In the genomic region with DNA sequence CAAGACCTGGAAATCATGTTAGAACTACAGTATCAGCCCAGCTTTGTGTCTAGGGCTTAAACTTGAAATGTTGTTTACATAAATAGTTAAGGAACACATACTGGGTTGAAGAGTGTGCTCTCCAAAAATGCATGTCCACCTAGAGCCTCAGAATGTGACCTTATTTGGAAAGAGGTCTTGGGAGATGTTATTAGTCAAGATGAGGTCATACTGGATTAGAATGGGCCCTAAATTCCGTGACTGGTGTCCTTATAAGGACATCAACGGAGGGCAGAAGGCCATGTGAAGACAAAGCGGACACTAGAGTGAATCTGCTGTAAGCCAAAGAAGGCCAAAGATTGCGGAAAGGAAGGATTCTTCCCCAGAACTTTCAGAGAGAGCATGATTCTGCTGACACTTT, we compare ENCODE assay signal across 15 cellular contexts.
DNase-seq lines count a peak whose midpoint lies in the region; ATAC-seq and TF ChIP-seq lines count a peak whose summit lies in the region.
"Had no signal": no experiment of that assay in that cellular context is flagged by ENCODE, and none has a peak within 500 bp of the region (broad histone marks: within the 10 kb centered on the region; RNA-seq: fewer than 3 reads in every experiment).

No MANE protein-coding gene starts in this region.

- H3K36me3 Mint-ChIP-seq in neural crest cell (ENCODE audit: low read depth), result no peaks in the 10 kb centered on the region
- peaks cover 0 to 5% (median 2%) of the 10 kb centered on the region in 3 donors for H3K36me3 Mint-ChIP-seq in naive thymus-derived CD8-positive, alpha-beta T cell
- H3K36me3 Mint-ChIP-seq in endothelial cell (ENCODE audit: low read depth, unreplicated experiment), result no peaks in the 10 kb centered on the region

- POLR2A ChIA-PET in naive thymus-derived CD8-positive, alpha-beta T cell (lab: Charles Lee), result no interaction called here

- no peak overlapping the region for H3K4me3 ChIP-seq in choroid plexus epithelial cell (ENCODE audit: low read depth, low read length)
- H3K4me3 ChIP-seq: hepatocyte had no signal

- no peak for ATAC-seq in HG03135 (IDR thresholded peaks at IDR 0.05; ENCODE audit: unreplicated experiment)
- no peak for ATAC-seq in naive thymus-derived CD8-positive, alpha-beta T cell
- ATAC-seq: activated T-cell treated with anti-CD3 and anti-CD28 coated beads, Interleukin-2, amount 50 U/mL, for 72 hours; stimulated activated naive CD8-positive, alpha-beta T cell treated with anti-CD3 and anti-CD28 coated beads, Interleukin-15, amount 100 ng/mL, for 72 hours had no signal

- H3K27ac Mint-ChIP-seq in neural crest cell (ENCODE audit: unreplicated experiment), result peak overlapping the region; percentile 58
- H3K27ac Mint-ChIP-seq in naive thymus-derived CD8-positive, alpha-beta T cell, result peak overlapping the region in 1 of 10 donors; percentile 41
- H3K27ac Mint-ChIP-seq in endothelial cell (ENCODE audit: unreplicated experiment), result no peak overlapping the region
- H3K27ac Mint-ChIP-seq: activated CD4-positive, alpha-beta T cell treated with anti-CD3 and anti-CD28 coated beads, Interleukin-2, amount 10 ng/mL, durations not matched to agents 7 days and 5 days; activated T-cell treated with anti-CD3 and anti-CD28 coated beads, Interleukin-2, amount 50 U/mL, for 72 hours; endodermal cell had no signal

- H3K9me3 Mint-ChIP-seq in neural crest cell, result peaks cover 2% of the 10 kb centered on the region
- no peaks in the 10 kb centered on the region for H3K9me3 Mint-ChIP-seq in naive thymus-derived CD8-positive, alpha-beta T cell
- H3K9me3 Mint-ChIP-seq in endothelial cell (ENCODE audit: unreplicated experiment), result no peaks in the 10 kb centered on the region
- H3K9me3 Mint-ChIP-seq: activated CD4-positive, alpha-beta T cell treated with anti-CD3 and anti-CD28 coated beads, Interleukin-2, amount 10 ng/mL, durations not matched to agents 7 days and 5 days; activated T-cell treated with anti-CD3 and anti-CD28 coated beads, Interleukin-2, amount 50 U/mL, for 72 hours; endodermal cell; stimulated activated naive CD8-positive, alpha-beta T cell treated with anti-CD3 and anti-CD28 coated beads, Interleukin-15, amount 100 ng/mL, for 72 hours had no signal

- TF ChIP-seq CTCF in choroid plexus epithelial cell (conservative IDR thresholded peaks at IDR 0.05; ENCODE audit: low read depth, low read length) (no peak), neural crest cell (conservative IDR thresholded peaks at IDR 0.05) (no peak), endothelial cell (IDR thresholded peaks at IDR 0.05; ENCODE audit: unreplicated experiment) (no peak)

- H3K4me3 Mint-ChIP-seq in neural crest cell (no peak overlapping the region), endothelial cell (ENCODE audit: unreplicated experiment) (no peak overlapping the region)
- no peak overlapping the region for H3K4me3 Mint-ChIP-seq in naive thymus-derived CD8-positive, alpha-beta T cell
- H3K4me3 Mint-ChIP-seq: activated CD4-positive, alpha-beta T cell treated with anti-CD3 and anti-CD28 coated beads, Interleukin-2, amount 10 ng/mL, durations not matched to agents 7 days and 5 days; activated T-cell treated with anti-CD3 and anti-CD28 coated beads, Interleukin-2, amount 50 U/mL, for 72 hours; endodermal cell; stimulated activated naive CD8-positive, alpha-beta T cell treated with anti-CD3 and anti-CD28 coated beads, Interleukin-15, amount 100 ng/mL, for 72 hours had no signal

- DNase-seq in ELR (ENCODE audit: low read depth), result peak; percentile 48
- peak; percentile 21 for DNase-seq in NCI-H82 treated with DMSO at 0.1 percent for 48 hours (lab: John Stamatoyannopoulos, UW; ENCODE audit: unreplicated experiment)
- peak; percentile 48 for DNase-seq in choroid plexus epithelial cell (ENCODE audit: low read depth)
- no peak for DNase-seq in neural crest cell (ENCODE audit: low read depth, low spot score)
- no peak for DNase-seq in naive thymus-derived CD8-positive, alpha-beta T cell
- no peak for DNase-seq in endothelial cell (ENCODE audit: low spot score)
- DNase-seq in COLO668 (lab: John Stamatoyannopoulos, UW; ENCODE audit: unreplicated experiment), result no peak
- DNase-seq: activated CD4-positive, alpha-beta T cell treated with anti-CD3 and anti-CD28 coated beads, Interleukin-2, amount 10 ng/mL, durations not matched to agents 7 days and 5 days; activated T-cell treated with anti-CD3 and anti-CD28 coated beads, Interleukin-2, amount 50 U/mL, for 72 hours; endodermal cell; GDM1; posterior cingulate gyrus; stimulated activated naive CD8-positive, alpha-beta T cell treated with anti-CD3 and anti-CD28 coated beads, Interleukin-15, amount 100 ng/mL, for 72 hours had no signal

- peaks cover 28% of the 10 kb centered on the region for H3K4me1 Mint-ChIP-seq in neural crest cell
- peaks cover 8 to 23% (median 14%) of the 10 kb centered on the region in 4 donors for H3K4me1 Mint-ChIP-seq in naive thymus-derived CD8-positive, alpha-beta T cell
- H3K4me1 Mint-ChIP-seq in endothelial cell (ENCODE audit: unreplicated experiment), result no peaks in the 10 kb centered on the region

- no peaks in the 10 kb centered on the region for H3K27me3 Mint-ChIP-seq in neural crest cell (ENCODE audit: low read depth)
- H3K27me3 Mint-ChIP-seq in naive thymus-derived CD8-positive, alpha-beta T cell, result no peaks in the 10 kb centered on the region
- H3K27me3 Mint-ChIP-seq in endothelial cell (ENCODE audit: unreplicated experiment), result peaks cover 2% of the 10 kb centered on the region
- H3K27me3 Mint-ChIP-seq: activated CD4-positive, alpha-beta T cell treated with anti-CD3 and anti-CD28 coated beads, Interleukin-2, amount 10 ng/mL, durations not matched to agents 7 days and 5 days; stimulated activated naive CD8-positive, alpha-beta T cell treated with anti-CD3 and anti-CD28 coated beads, Interleukin-15, amount 100 ng/mL, for 72 hours had no signal

Comparison
In these comparisons a context has a peak if more than half of its experiments do, and no peak if none do; other contexts are left out.
1. DNase-seq: peak in ELR (single experiment), NCI-H82 treated with DMSO at 0.1 percent for 48 hours (single experiment) and choroid plexus epithelial cell (single experiment); none in neural crest cell (single experiment), naive thymus-derived CD8-positive, alpha-beta T cell (0 of 10), endothelial cell (single experiment) and COLO668 (single experiment).